ENCODE assay signal across 29 cellular contexts in genomic region chr11:122789916-122790315, GRCh38. TPM values are rescaled to one million over a fixed set of nuclear protein-coding genes. Genes with fewer than 3 reads are reported as not detected.
"Had no signal": no experiment of that assay in that cellular context is flagged by ENCODE, and none has a peak within 500 bp of the region (broad histone marks: within the 10 kb centered on the region; RNA-seq: fewer than 3 reads in every experiment).

No MANE protein-coding gene starts in this region.

- H3K27ac ChIP-seq: colonic mucosa, esophagus squamous epithelium, lower lobe of right lung, neutrophil, parathyroid adenoma, right lobe of liver, stomach, thyroid gland, vagina had no signal

- ATAC-seq: effector memory CD8-positive, alpha-beta T cell; left ventricle myocardium superior; lower lobe of right lung; natural killer cell treated with Interleukin-12 subunit alpha and Interleukin-12 subunit beta and Interleukin-15 and Interleukin-18, amount 100 ng/mL, for 72 hours; right lobe of liver; stimulated activated effector memory CD8-positive, alpha-beta T cell treated with anti-CD3 and anti-CD28 coated beads, Interleukin-12 subunit alpha, Interleukin-12 subunit beta, amount 100 ng/mL, for 72 hours had no signal

- H3K4me1 ChIP-seq: colonic mucosa, lower lobe of right lung, parathyroid adenoma, right lobe of liver, thyroid gland had no signal

- H3K36me3 ChIP-seq: colonic mucosa, right lobe of liver, thyroid gland, vagina had no signal

- H3K4me3 ChIP-seq: colonic mucosa, esophagus squamous epithelium, lower lobe of right lung, right lobe of liver, stomach, thyroid gland, vagina had no signal

- H3K9me3 ChIP-seq: colonic mucosa, esophagus squamous epithelium, lower lobe of right lung, neutrophil, right lobe of liver, stomach, thyroid gland, vagina had no signal

- FAIRE-seq: endometrium, frontal cortex had no signal

- DNase-seq: colonic mucosa; dermis blood vessel endothelial cell; effector memory CD8-positive, alpha-beta T cell; erythroblast; esophagus squamous epithelium; hypothalamus; immature natural killer cell; islet precursor cell; kidney glomerular epithelial cell; left ventricle myocardium superior; lower lobe of right lung; naive B cell; right lobe of liver; stimulated activated CD4-positive, alpha-beta T cell treated with anti-CD3 and anti-CD28 coated beads, Interleukin-2, amount 100 ng/mL, for 24 hours; stimulated activated CD4-positive, alpha-beta T cell treated with anti-CD3 and anti-CD28 coated beads, Interleukin-4, amount 100 ng/mL, for 24 hours; stimulated activated naive CD4-positive, alpha-beta T cell treated with Interleukin-2 at 50 U/mL for 16 hours; stomach; thyroid gland had no signal

- H3K27me3 ChIP-seq: colonic mucosa, esophagus squamous epithelium, neutrophil, right lobe of liver, stomach, thyroid gland, vagina had no signal

RNA-seq across cellular contexts. Expression of gene CRTAM, which starts 48.4 kb away (rescaled TPM):
- total RNA-seq: colonic mucosa, dermis blood vessel endothelial cell, fibroblast of villous mesenchyme, left ventricle myocardium superior, mesenteric fat pad, neural crest cell, progenitor cell of endocrine pancreas, vagina had no signal
